ENCODE assay signal across 27 cellular contexts in the genomic region with DNA sequence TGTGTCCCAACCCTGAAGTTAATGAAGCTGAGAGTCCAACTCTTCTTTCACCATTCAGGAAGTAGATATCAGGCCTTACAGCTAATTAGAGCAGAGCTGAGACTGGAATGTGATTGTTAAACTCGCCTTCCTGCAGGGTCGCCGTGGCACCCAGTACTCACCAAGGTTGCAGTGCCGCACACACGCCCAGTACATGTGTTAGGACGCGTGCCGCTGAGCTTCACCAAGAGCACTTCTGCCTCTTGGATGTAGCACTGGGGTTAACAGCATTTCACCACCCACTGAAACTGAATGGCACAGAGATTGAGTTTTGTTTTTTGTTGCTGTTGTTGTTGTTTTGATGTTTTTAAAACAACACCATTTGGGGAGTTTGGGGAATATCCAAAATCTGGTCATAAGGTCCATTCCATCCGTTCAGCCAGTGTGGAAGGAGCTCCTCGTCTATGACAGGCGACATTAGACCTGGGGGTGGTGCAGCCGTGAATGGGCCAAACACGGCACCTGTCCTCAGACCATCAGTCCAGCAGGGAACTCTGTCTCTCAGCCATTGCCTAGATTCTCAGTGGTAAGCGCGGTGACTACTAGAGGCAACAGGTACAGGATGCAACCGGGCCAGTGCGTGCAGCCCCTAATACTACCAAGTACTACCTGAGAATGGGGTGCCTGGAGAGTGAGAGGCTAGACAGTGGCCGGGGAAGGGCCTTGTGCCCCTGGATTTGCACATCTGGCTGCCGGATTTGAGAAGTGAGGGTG. TPM values are rescaled to one million over a fixed set of nuclear protein-coding genes. Genes with fewer than 3 reads are reported as not detected.
A peak's percentile ranks its signal among the peaks of the same experiment; 100 is the strongest.
DNase-seq lines count a peak whose midpoint lies in the region; ATAC-seq, FAIRE-seq and TF ChIP-seq lines count a peak whose summit lies in the region.
"Had no signal": no experiment of that assay in that cellular context is flagged by ENCODE, and none has a peak within 500 bp of the region (broad histone marks: within the 10 kb centered on the region; RNA-seq: fewer than 3 reads in every experiment).

No MANE protein-coding gene starts in this region.

- H3K23ac ChIP-seq in H1 (ENCODE audit: insufficient read length) = no peak overlapping the region

- H3K56ac ChIP-seq in H1 (replicated peaks; ENCODE audit: insufficient read length, low read depth, low read length) = no peak overlapping the region

- FAIRE-seq in H1 (lab: Jason Lieb, UNC) = no peak
- FAIRE-seq: A204.1, D721Med, HepG2, K562, RCC 7860 had no signal

- H2BK120ac ChIP-seq in H1 (replicated peaks; ENCODE audit: low read depth, low read length) = no peak overlapping the region

- H2BK12ac ChIP-seq in H1 (ENCODE audit: low read depth, low read length) = peak overlapping the region; percentile 7; the same call in 1 of the 2 replicates

- TF ChIP-seq CTCF in heart left ventricle (IDR thresholded peaks at IDR 0.05) (no peak), H1 (IDR thresholded peaks at IDR 0.05; ENCODE audit: control extremely low read depth in 1 of 3, insufficient read depth in 1 of 3, low read depth in 1 of 3, low read length in 3 of 3) (no peak)

- no peak overlapping the region for H3K9ac ChIP-seq in H1 (replicated peaks in 1 of 4; ENCODE audit: extremely low read depth in 1 of 4, low read depth in 3 of 4, low read length in 3 of 4)

- intact Hi-C loops in right cardiac atrium (cut with DNase I) (no loop called here), heart left ventricle (cut with DNase I) (no loop called here)

- no peaks in the 10 kb centered on the region for H3K27me3 ChIP-seq in right cardiac atrium (ENCODE audit: control insufficient read depth, insufficient read depth)
- H3K27me3 ChIP-seq in heart left ventricle = no peaks in the 10 kb centered on the region
- H3K27me3 ChIP-seq in H1 (replicated peaks in 1 of 4; ENCODE audit: control insufficient read depth in 3 of 4, extremely low read depth in 1 of 4, insufficient read depth in 3 of 4, low read length in 3 of 4) = no peaks in the 10 kb centered on the region
- H3K27me3 ChIP-seq: BE2C, SJCRH30 had no signal

- H3K4me3 ChIP-seq in right cardiac atrium (ENCODE audit: low read length) (no peak overlapping the region), heart left ventricle (no peak overlapping the region), H1 (ENCODE audit: extremely low read depth in 1 of 4, insufficient read depth in 2 of 4, low read depth in 3 of 4, low read length in 4 of 4) (no peak overlapping the region)
- H3K4me3 ChIP-seq: K562, SJCRH30 had no signal

- POLR2A ChIA-PET in H1 (lab: Charles Lee; ENCODE audit: partially characterized antibody) = interaction anchor here (0.6 to 1.3 kb wide), 3 partner anchors 9 to 81 kb away, joined by 3 to 4 read pairs (median 3); no protein-coding TSS in a partner anchor

- H3K9me3 ChIP-seq in right cardiac atrium (ENCODE audit: control insufficient read depth, low read length) (no peaks in the 10 kb centered on the region), heart left ventricle (no peaks in the 10 kb centered on the region), H1 (ENCODE audit: insufficient read depth in 2 of 2, low read depth in 1 of 2, low read length in 1 of 2) (no peaks in the 10 kb centered on the region)
- H3K9me3 ChIP-seq: BE2C, SJCRH30 had no signal

- H2BK20ac ChIP-seq in H1 (ENCODE audit: low read length) = no peak overlapping the region

- TF ChIP-seq POLR2A in heart left ventricle (IDR thresholded peaks at IDR 0.05) = no peak
- TF ChIP-seq POLR2A in H1 (IDR thresholded peaks at IDR 0.05; ENCODE audit: control extremely low read depth in 1 of 2, low read depth in 2 of 2, low read length in 2 of 2) = no peak

- no peak overlapping the region for H2AFZ ChIP-seq in H1 (ENCODE audit: low read length)

- H4K5ac ChIP-seq in H1 (ENCODE audit: insufficient read length, low read depth, low read length) = no peak overlapping the region

- TF ChIP-seq EP300 in H1 (IDR thresholded peaks at IDR 0.05; ENCODE audit: borderline replicate concordance in 1 of 2, low read depth in 2 of 2, low read length in 2 of 2) = no peak

- H3K36me3 ChIP-seq in heart left ventricle = peaks cover 0 to 82% (median 74%) of the 10 kb centered on the region in 9 donors
- peaks cover 3 to 24% (median 21%) of the 10 kb centered on the region in 4 experiments for H3K36me3 ChIP-seq in H1 (ENCODE audit: control insufficient read depth in 2 of 4, insufficient read depth in 4 of 4, low read length in 3 of 4)

- H3K4me1 ChIP-seq in right cardiac atrium (ENCODE audit: control insufficient read depth, insufficient read depth, low read length) (peaks cover 3% of the 10 kb centered on the region), heart left ventricle (peaks cover 0 to 4% (median 0%) of the 10 kb centered on the region in 12 donors), H1 (replicated peaks in 1 of 4; ENCODE audit: control insufficient read depth in 3 of 4, insufficient read depth in 4 of 4, low read length in 3 of 4) (no peaks in the 10 kb centered on the region)
- H3K4me1 ChIP-seq: BE2C, SJCRH30 had no signal

- H3K27ac ChIP-seq in right cardiac atrium (ENCODE audit: low read length) (no peak overlapping the region), heart left ventricle (no peak overlapping the region), H1 (ENCODE audit: low read depth, low read length) (no peak overlapping the region)
- H3K27ac ChIP-seq: SJCRH30 had no signal

- H3K79me1 ChIP-seq in H1 (ENCODE audit: low read depth, low read length) = peaks cover 9% of the 10 kb centered on the region; the same call in 1 of the 2 replicates

- CTCF ChIA-PET in H1 (lab: Charles Lee; ENCODE audit: partially characterized antibody) = no interaction called here

- H3K4me2 ChIP-seq in H1 (ENCODE audit: insufficient read depth in 1 of 2, low read depth in 2 of 2, low read length in 2 of 2) = no peak overlapping the region

- no peak overlapping the region for H3K14ac ChIP-seq in H1 (ENCODE audit: insufficient read length)

- H2BK5ac ChIP-seq in H1 (ENCODE audit: low read depth, low read length) = no peak overlapping the region; the same call in 1 of the 2 replicates

- H3K18ac ChIP-seq in H1 (ENCODE audit: extremely low read depth, low read length) = no peak overlapping the region

- no peak overlapping the region; the same call in 1 of the 2 replicates for H4K8ac ChIP-seq in H1 (ENCODE audit: extremely low read depth, insufficient read depth, low read length)

- WGBS in right cardiac atrium = 83% methylated on average over 19 of the region's 19 CpGs
- WGBS in heart left ventricle, 4 donors = 83 to 89% (median 85%) methylated on average over 19 of the region's 19 CpGs
- 84% methylated on average over 19 of the region's 19 CpGs; no CpG with 5 or more reads in 1 of the 2 experiments for whole genome bisulfite sequencing in H1 (ENCODE audit: extremely low coverage in 1 of 2, insufficient coverage in 1 of 2, insufficient read length in 1 of 2, insufficient replicate concordance in 2 of 2, low coverage in 1 of 2, low lambda C conversion rate in 2 of 2, missing lambda C conversion rate in 1 of 2), 2 experiments

- H3K4ac ChIP-seq in H1 (replicated peaks; ENCODE audit: insufficient read length, low read depth, low read length) = no peak overlapping the region

- H4K91ac ChIP-seq in H1 (replicated peaks; ENCODE audit: insufficient read length, low read length) = no peak overlapping the region

- H3K23me2 ChIP-seq in H1 (ENCODE audit: low read depth, low read length) = no peaks in the 10 kb centered on the region

- peaks cover 0 to 19% of the 10 kb centered on the region in 2 experiments; a peak in 2 of 4 replicates for H3K79me2 ChIP-seq in H1 (ENCODE audit: control insufficient read depth in 1 of 2, insufficient read depth in 2 of 2, low read length in 2 of 2)

- H2AK5ac ChIP-seq in H1 (ENCODE audit: low read depth, low read length) = no peak overlapping the region

- TF ChIP-seq RAD21 in H1 (IDR thresholded peaks at IDR 0.05 in 1 of 2, conservative IDR thresholded peaks at IDR 0.05 in 1 of 2; ENCODE audit: low read depth in 2 of 2, low read length in 2 of 2) = no peak

- peak in 2 of 3 donors; percentile 18 to 35 for DNase-seq in right cardiac atrium
- DNase-seq in heart left ventricle = no peak
- no peak for DNase-seq in H1 (ENCODE audit: low read depth in 1 of 2, low spot score in 2 of 2)
- DNase-seq in renal cortical epithelial cell (ENCODE audit: low read depth) = peak; percentile 14
- no peak for DNase-seq in mucosa of gallbladder (ENCODE audit: low spot score)
- no peak for DNase-seq in Kasumi-1 (lab: John Stamatoyannopoulos, UW)
- DNase-seq: BE2C, EL, GF-D8, H9, HFFc6, MM.1S, NCI-H1048, NCI-H1417 treated with DMSO at 0.1 percent for 48 hours, NCI-H1930, NCI-H2171, NCI-H345, NCI-H524, NCI-H82, SJCRH30 had no signal

- peaks cover 0 to 25% of the 10 kb centered on the region in 2 experiments for H4K20me1 ChIP-seq in H1 (replicated peaks in 1 of 2; ENCODE audit: control insufficient read depth in 1 of 2, insufficient read depth in 2 of 2, low read length in 2 of 2)

- H2BK15ac ChIP-seq in H1 (ENCODE audit: low read length) = no peak overlapping the region

- ATAC-seq in right cardiac atrium = no peak
- ATAC-seq in heart left ventricle = no peak
- ATAC-seq in GM18498 (IDR thresholded peaks at IDR 0.05; ENCODE audit: unreplicated experiment) = no peak
- no peak for ATAC-seq in HG02642 (IDR thresholded peaks at IDR 0.05; ENCODE audit: poor library complexity, unreplicated experiment)
- ATAC-seq: HepG2, K562 had no signal

TF ChIP-seq in H1, 55 proteins besides CTCF, POLR2A, EP300 and RAD21 (continues in another document):
- no peak for TF ChIP-seq EGR1 (IDR thresholded peaks at IDR 0.05; ENCODE audit: borderline replicate concordance, low read depth, low read length)
- no peak for TF ChIP-seq JUN (IDR thresholded peaks at IDR 0.05; ENCODE audit: low read depth, low read length)
- no peak for TF ChIP-seq ZNF274 (IDR thresholded peaks at IDR 0.05; ENCODE audit: borderline replicate concordance, extremely low read depth, low read length)
- TF ChIP-seq GABPA (IDR thresholded peaks at IDR 0.05; ENCODE audit: borderline replicate concordance, insufficient read depth, low read length) = no peak
- no peak for TF ChIP-seq SIX5 (IDR thresholded peaks at IDR 0.05; ENCODE audit: low read depth, low read length)
- TF ChIP-seq CHD1 (IDR thresholded peaks at IDR 0.05; ENCODE audit: low read depth, low read length) = no peak

RNA-seq across cellular contexts. Expression of a gene that starts 21.9 kb away (rescaled TPM):
- total RNA-seq in right cardiac atrium (10 to 100 TPM; 50.3 to 61.3 (median 56.2) TPM), heart left ventricle (10 to 100 TPM; 39.0 to 90.4 (median 51.1) TPM), renal cortical epithelial cell (61.8 and 75.2 TPM in 2 replicates), mucosa of gallbladder (61.4 TPM)
- polyA plus RNA-seq in right cardiac atrium (38.0 TPM), heart left ventricle (10 to 100 TPM; 18.6 to 43.1 TPM), H1 (2011; rRNA removed) (52.2 and 53.5 TPM in 2 replicates)
- total RNA-seq in H1 (2021; fragmentation: NEBNext Ultra II Directional; extraction: Animal tissue kit (Norgen Biotek cat#: 25700)) = 74.4 and 75.4 TPM in 2 replicates
- polyA plus RNA-seq in H1 (2011; cell fraction: cytosol; rRNA removed) = 67.7 TPM
- polyA plus RNA-seq in H1 (2011; cell fraction: nucleus; rRNA removed) = 61.8 TPM
- polyA plus RNA-seq in H1 (2012, experiment 1 of 2) = 46.4 to 63.1 TPM (median 53.1 TPM) in 4 replicates
- polyA plus RNA-seq in H1 (2012, experiment 2 of 2) = 41.2 TPM
- polyA plus RNA-seq in H1 (2013, experiment 1 of 2) = 73.4 TPM
- 71.8 TPM for polyA plus RNA-seq in H1 (2013, experiment 2 of 2)
- polyA minus RNA-seq in H1 (2011; rRNA and poly(A)+ RNA removed) = 118 and 148 TPM in 2 replicates
- polyA minus RNA-seq in H1 (2011; cell fraction: cytosol; rRNA and poly(A)+ RNA removed) = 49.2 TPM
- polyA minus RNA-seq in H1 (2011; cell fraction: nucleus; rRNA and poly(A)+ RNA removed) = 33.1 TPM

Comparison
In these comparisons a context has a peak if more than half of its experiments do, and no peak if none do; other contexts are left out.
1. DNase-seq: peak in right cardiac atrium (2 of 3) and renal cortical epithelial cell (single experiment); none in heart left ventricle (0 of 5), H1 (0 of 2), mucosa of gallbladder (single experiment) and Kasumi-1 (0 of 2).